16 cellular contexts compared by ENCODE assay signal in genomic region chr21:36713746-36714145, GRCh38. TPM values are rescaled to one million over a fixed set of nuclear protein-coding genes. Genes with fewer than 3 reads are reported as not detected.
DNase-seq lines count a peak whose midpoint lies in the region; ATAC-seq and TF ChIP-seq lines count a peak whose summit lies in the region.
"Had no signal": no experiment of that assay in that cellular context is flagged by ENCODE, and none has a peak within 500 bp of the region (broad histone marks: within the 10 kb centered on the region; RNA-seq: fewer than 3 reads in every experiment).

No MANE protein-coding gene starts in this region.

- H3K27ac ChIP-seq in RWPE2 (ENCODE audit: poor library complexity, severe bottlenecking) = peak overlapping the region; percentile 82
- H3K27ac ChIP-seq: A549, GM23248 had no signal

- peak overlapping the region; percentile 34 for H3K9ac ChIP-seq in skeletal muscle satellite cell (ENCODE audit: low read depth, low read length)
- H3K9ac ChIP-seq: GM23248 had no signal

- H3K27me3 ChIP-seq in MG63 = no peaks in the 10 kb centered on the region
- no peaks in the 10 kb centered on the region for H3K27me3 ChIP-seq in RWPE2 (ENCODE audit: insufficient read depth, poor library complexity, severe bottlenecking)
- H3K27me3 ChIP-seq in skeletal muscle satellite cell (ENCODE audit: control insufficient read depth, insufficient read depth, low read length) = no peaks in the 10 kb centered on the region

- no peak overlapping the region for H3K4me2 ChIP-seq in skeletal muscle satellite cell (ENCODE audit: low read length)
- H3K4me2 ChIP-seq: A549 had no signal

- peaks cover 5% of the 10 kb centered on the region for H3K4me1 Mint-ChIP-seq in activated T-helper 17 cell treated with anti-CD3 and anti-CD28 coated beads, Interleukin-2, amount 50 U/mL, for 72 hours
- H3K4me1 Mint-ChIP-seq: CD14-positive monocyte had no signal

- H3K27me3 Mint-ChIP-seq in activated T-helper 17 cell treated with anti-CD3 and anti-CD28 coated beads, Interleukin-2, amount 50 U/mL, for 72 hours = peaks cover 53% of the 10 kb centered on the region

- H3K4me3 Mint-ChIP-seq in activated T-helper 17 cell treated with anti-CD3 and anti-CD28 coated beads, Interleukin-2, amount 50 U/mL, for 72 hours = no peak overlapping the region
- H3K4me3 Mint-ChIP-seq: CD8-positive, alpha-beta T cell had no signal

- TF ChIP-seq CTCF in RWPE2 (IDR thresholded peaks at IDR 0.05; ENCODE audit: poor library complexity, severe bottlenecking) = no peak

- H3K4me1 ChIP-seq in RWPE2 (ENCODE audit: insufficient read depth, poor library complexity, severe bottlenecking) (peaks cover 48% of the 10 kb centered on the region), skeletal muscle satellite cell (ENCODE audit: control insufficient read depth, insufficient read depth, low read length) (peaks cover 5% of the 10 kb centered on the region)
- H3K4me1 ChIP-seq: A549 had no signal

- H3K36me3 ChIP-seq in MG63 (peaks cover 40% of the 10 kb centered on the region), RWPE2 (ENCODE audit: low read depth) (peaks cover 52% of the 10 kb centered on the region), skeletal muscle satellite cell (ENCODE audit: insufficient read depth, low read length) (peaks cover 39% of the 10 kb centered on the region)

- no peak for ATAC-seq in RWPE2 (ENCODE audit: low read depth)
- ATAC-seq in activated T-helper 17 cell treated with anti-CD3 and anti-CD28 coated beads, Interleukin-2, amount 50 U/mL, for 72 hours (replicated peaks) = no peak
- ATAC-seq: A549; CD8-positive, alpha-beta T cell; HCT116 had no signal

- H3K9me3 Mint-ChIP-seq in activated T-helper 17 cell treated with anti-CD3 and anti-CD28 coated beads, Interleukin-2, amount 50 U/mL, for 72 hours = no peaks in the 10 kb centered on the region
- H3K9me3 Mint-ChIP-seq: CD8-positive, alpha-beta T cell had no signal

- H3K27ac Mint-ChIP-seq in activated T-helper 17 cell treated with anti-CD3 and anti-CD28 coated beads, Interleukin-2, amount 50 U/mL, for 72 hours = no peak overlapping the region
- H3K27ac Mint-ChIP-seq: CD14-positive monocyte; CD8-positive, alpha-beta T cell had no signal

- H3K9me3 ChIP-seq in MG63 = no peaks in the 10 kb centered on the region
- H3K9me3 ChIP-seq in RWPE2 (ENCODE audit: severe bottlenecking) = no peaks in the 10 kb centered on the region
- no peaks in the 10 kb centered on the region for H3K9me3 ChIP-seq in skeletal muscle satellite cell (replicated peaks; ENCODE audit: low read length)
- H3K9me3 ChIP-seq: A549 had no signal

- intact Hi-C loops in posterior cingulate gyrus (cut with DNase I) = loop anchor here (10.0 kb wide), 1 partner anchor 209 kb away; no protein-coding TSS in a partner anchor

- H3K4me3 ChIP-seq in MG63 (no peak overlapping the region), RWPE2 (ENCODE audit: severe bottlenecking) (no peak overlapping the region), skeletal muscle satellite cell (ENCODE audit: low read length) (no peak overlapping the region)
- H3K4me3 ChIP-seq: A549, GM23248 had no signal

- peak; percentile 52 for DNase-seq in MG63
- no peak for DNase-seq in RWPE2 (ENCODE audit: low spot score)
- peak; percentile 55 for DNase-seq in kidney tubule cell (ENCODE audit: low spot score)
- DNase-seq in posterior cingulate gyrus = no peak
- DNase-seq in SKM-1 treated with dmso at 0.1 percent for 144 hours (lab: John Stamatoyannopoulos, UW; ENCODE audit: unreplicated experiment) = no peak
- DNase-seq: CD8-positive, alpha-beta T cell; COR-L47; DMS153; DMS79 treated with DMSO at 0.1 percent for 48 hours; EL; GM23248 had no signal

- H3K36me3 Mint-ChIP-seq in activated T-helper 17 cell treated with anti-CD3 and anti-CD28 coated beads, Interleukin-2, amount 50 U/mL, for 72 hours (ENCODE audit: low read depth) = peaks cover 4% of the 10 kb centered on the region
- H3K36me3 Mint-ChIP-seq: CD8-positive, alpha-beta T cell had no signal

RNA-seq across cellular contexts. Expression of gene SIM2, which starts 14.8 kb away (rescaled TPM):
- 4.4 and 8.0 TPM in 2 replicates for total RNA-seq in MG63 (2014; rRNA removed; shearing (Covaris generic); ENCODE audit: low replicate concordance)
- under 0.01 and 0.25 TPM in 2 replicates for total RNA-seq in skeletal muscle satellite cell (2012; rRNA removed)
- total RNA-seq in activated T-helper 17 cell treated with anti-CD3 and anti-CD28 coated beads, Interleukin-2, amount 50 U/mL, for 72 hours = 1 to 10 TPM; 3.9 to 4.2 TPM
- total RNA-seq: CD8-positive, alpha-beta T cell; GM23248 had no signal

Comparison
In these comparisons a context has a peak if more than half of its experiments do, and no peak if none do; other contexts are left out.
1. DNase-seq: peak in MG63 (single experiment) and kidney tubule cell (single experiment); none in RWPE2 (single experiment), posterior cingulate gyrus (0 of 10) and SKM-1 treated with dmso at 0.1 percent for 144 hours (single experiment).